Comparison of ENCODE assay signal across 19 cellular contexts in the genomic region with DNA sequence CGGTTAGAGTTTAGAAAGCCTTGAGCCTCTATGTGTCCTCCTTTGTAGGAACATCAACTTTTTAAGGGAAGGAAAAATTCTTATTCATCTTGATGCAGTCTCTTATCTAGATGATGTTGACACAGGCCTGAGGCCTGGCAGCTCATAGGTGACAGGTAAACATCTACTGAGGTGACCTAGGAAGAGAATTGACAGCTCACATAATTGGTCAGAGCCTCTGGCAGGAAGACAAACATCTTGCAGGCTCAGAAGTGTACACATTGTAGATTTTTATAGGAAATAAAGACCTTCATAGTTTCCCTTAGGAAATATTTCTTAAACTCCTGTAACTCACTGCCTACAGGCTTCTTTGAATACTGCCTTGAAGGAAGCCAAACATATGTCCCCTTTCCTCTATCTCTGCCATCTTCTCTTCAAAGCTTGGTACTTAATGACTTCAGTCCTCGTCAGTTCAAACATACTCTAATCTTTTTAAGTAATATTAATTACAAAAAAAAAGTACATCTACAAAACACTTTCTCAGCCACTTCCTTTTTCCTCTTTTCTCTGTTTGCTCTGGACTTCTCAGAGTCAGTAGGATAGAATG.
"Had no signal": no experiment of that assay in that cellular context is flagged by ENCODE, and none has a peak within 500 bp of the region (broad histone marks: within the 10 kb centered on the region; RNA-seq: fewer than 3 reads in every experiment).

No MANE protein-coding gene starts in this region.

- DNase-seq: activated gamma-delta T cell treated with Interleukin-2 at 50 U/mL for 16 hours; activated T-cell treated with anti-CD3 and anti-CD28 coated beads, Interleukin-2, amount 50 U/mL, for 1 hour; anterior cingulate cortex; brain microvascular endothelial cell; central memory CD4-positive, alpha-beta T cell; effector memory CD4-positive, alpha-beta T cell; heart left ventricle; lower lobe of right lung; ovary; right cardiac atrium; stimulated activated CD4-positive, alpha-beta T cell treated with anti-CD3 and anti-CD28 coated beads, Interleukin-4, amount 100 ng/mL, for 24 hours; stimulated activated naive CD4-positive, alpha-beta T cell treated with Interleukin-2 at 50 U/mL for 16 hours; T-helper 1 cell had no signal

- H3K9me3 Mint-ChIP-seq: activated naive CD4-positive, alpha-beta T cell treated with anti-CD3 and anti-CD28 coated beads, Interleukin-2, amount 50 U/mL, for 24 hours; type B pancreatic cell had no signal

- H3K36me3 ChIP-seq: brain microvascular endothelial cell, heart left ventricle, lower lobe of right lung, ovary, thoracic aorta had no signal

- H3K27ac ChIP-seq: brain microvascular endothelial cell, epithelial cell of prostate, heart left ventricle, lower lobe of right lung, ovary, thoracic aorta had no signal

- H3K4me1 ChIP-seq: heart left ventricle, lower lobe of right lung had no signal

- H3K4me1 Mint-ChIP-seq: activated naive CD4-positive, alpha-beta T cell treated with anti-CD3 and anti-CD28 coated beads, Interleukin-2, amount 50 U/mL, for 24 hours; WTC11 had no signal

- H3K4me3 Mint-ChIP-seq: activated naive CD4-positive, alpha-beta T cell treated with anti-CD3 and anti-CD28 coated beads, Interleukin-2, amount 50 U/mL, for 24 hours; natural killer cell treated with Interleukin-12 subunit alpha and Interleukin-12 subunit beta and Interleukin-15 and Interleukin-18, amount 100 ng/mL, for 72 hours; type B pancreatic cell; WTC11 had no signal

- H3K4me3 ChIP-seq: heart left ventricle, lower lobe of right lung, ovary, thoracic aorta had no signal

- H3K36me3 Mint-ChIP-seq: natural killer cell treated with Interleukin-12 subunit alpha and Interleukin-12 subunit beta and Interleukin-15 and Interleukin-18, amount 100 ng/mL, for 72 hours; type B pancreatic cell had no signal

- H3K27me3 ChIP-seq: brain microvascular endothelial cell, heart left ventricle, ovary had no signal

- H3K27ac Mint-ChIP-seq: activated naive CD4-positive, alpha-beta T cell treated with anti-CD3 and anti-CD28 coated beads, Interleukin-2, amount 50 U/mL, for 24 hours; natural killer cell treated with Interleukin-12 subunit alpha and Interleukin-12 subunit beta and Interleukin-15 and Interleukin-18, amount 100 ng/mL, for 72 hours; type B pancreatic cell; WTC11 had no signal

- ATAC-seq: heart left ventricle; lower lobe of right lung; natural killer cell treated with Interleukin-12 subunit alpha and Interleukin-12 subunit beta and Interleukin-15 and Interleukin-18, amount 100 ng/mL, for 72 hours; right cardiac atrium; WTC11 had no signal

- H3K9me3 ChIP-seq: heart left ventricle, lower lobe of right lung, ovary, thoracic aorta had no signal
